12 cellular contexts compared by ENCODE assay signal in genomic region chr1:160209041-160209655, GRCh38. TPM values are rescaled to one million over a fixed set of nuclear protein-coding genes. Genes with fewer than 3 reads are reported as not detected.
DNase-seq lines count a peak whose midpoint lies in the region; ATAC-seq, FAIRE-seq and TF ChIP-seq lines count a peak whose summit lies in the region.
"Had no signal": no experiment of that assay in that cellular context is flagged by ENCODE, and none has a peak within 500 bp of the region (broad histone marks: within the 10 kb centered on the region; RNA-seq: fewer than 3 reads in every experiment).

No MANE protein-coding gene starts in this region.

- H3K9ac ChIP-seq in endothelial cell of umbilical vein (replicated peaks; ENCODE audit: extremely low read depth, insufficient read depth, low read length) = no peak overlapping the region

- no peak for DNase-seq in CD4-positive, alpha-beta memory T cell
- DNase-seq in T-helper 17 cell = no peak
- DNase-seq in endothelial cell of umbilical vein (ENCODE audit: low read depth, low spot score) = no peak
- DNase-seq in retina = peak; percentile 91
- DNase-seq in NCI-H524 treated with DMSO at 0.1 percent for 48 hours (lab: John Stamatoyannopoulos, UW) = no peak
- no peak for DNase-seq in NCI-H1092 (lab: John Stamatoyannopoulos, UW)
- no peak for DNase-seq in SHP77 treated with DMSO at 0.1 percent for 48 hours (lab: John Stamatoyannopoulos, UW)
- DNase-seq in stimulated activated CD4-positive, alpha-beta T cell treated with anti-CD3 and anti-CD28 coated beads, Interleukin-1b, Interleukin-23, amount 100 ng/mL, for 48 hours = no peak
- DNase-seq: stimulated activated CD4-positive, alpha-beta T cell treated with anti-CD3 and anti-CD28 coated beads, Interleukin-4, amount 100 ng/mL, for 24 hours had no signal

- H3K4me3 Mint-ChIP-seq in CD4-positive, alpha-beta memory T cell = peak overlapping the region in 1 of 8 donors; percentile 53
- no peak overlapping the region for H3K4me3 Mint-ChIP-seq in T-helper 17 cell

- H3K4me3 ChIP-seq in CD4-positive, alpha-beta memory T cell (ENCODE audit: low read length in 2 of 2) = no peak overlapping the region
- no peak overlapping the region for H3K4me3 ChIP-seq in endothelial cell of umbilical vein (replicated peaks in 1 of 3; ENCODE audit: insufficient read depth in 1 of 3, low read depth in 1 of 3, low read length in 3 of 3)

- dilution Hi-C loops in endothelial cell of umbilical vein (cut with MboI; ENCODE audit: extremely low pct_ligation_motif_present, low sequenced_read_pairs) = no loop called here

- H3K9me3 ChIP-seq in CD4-positive, alpha-beta memory T cell (ENCODE audit: control insufficient read depth in 1 of 2, low read length in 2 of 2) = no peaks in the 10 kb centered on the region
- H3K9me3 ChIP-seq in T-helper 17 cell (ENCODE audit: control insufficient read depth, low read length, poor library complexity, severe bottlenecking) (no peaks in the 10 kb centered on the region), endothelial cell of umbilical vein (replicated peaks; ENCODE audit: control insufficient read depth, insufficient read depth, low read length) (no peaks in the 10 kb centered on the region)

- no peaks in the 10 kb centered on the region for H3K27me3 ChIP-seq in CD4-positive, alpha-beta memory T cell (ENCODE audit: insufficient read depth, low read length)
- no peaks in the 10 kb centered on the region for H3K27me3 ChIP-seq in endothelial cell of umbilical vein (ENCODE audit: control insufficient read depth in 2 of 2, insufficient read depth in 2 of 2, low read length in 2 of 2)

- H3K27me3 Mint-ChIP-seq in CD4-positive, alpha-beta memory T cell = no peaks in the 10 kb centered on the region
- no peaks in the 10 kb centered on the region for H3K27me3 Mint-ChIP-seq in T-helper 17 cell

- peaks cover 27 to 47% (median 38%) of the 10 kb centered on the region in 4 donors for H3K4me1 Mint-ChIP-seq in CD4-positive, alpha-beta memory T cell
- peaks cover 55% of the 10 kb centered on the region for H3K4me1 Mint-ChIP-seq in T-helper 17 cell

- H3K36me3 Mint-ChIP-seq in CD4-positive, alpha-beta memory T cell = peaks cover 9 to 46% of the 10 kb centered on the region in 2 donors
- peaks cover 12% of the 10 kb centered on the region for H3K36me3 Mint-ChIP-seq in T-helper 17 cell (ENCODE audit: low read depth)

- H3K9me3 Mint-ChIP-seq in CD4-positive, alpha-beta memory T cell = no peaks in the 10 kb centered on the region

- no peak overlapping the region for H2AFZ ChIP-seq in endothelial cell of umbilical vein (ENCODE audit: low read depth, low read length)

- peak overlapping the region; percentile 43 for H3K4me2 ChIP-seq in endothelial cell of umbilical vein (ENCODE audit: insufficient read depth, low read length)

- no peak for TF ChIP-seq CTCF in endothelial cell of umbilical vein (IDR thresholded peaks at IDR 0.05; ENCODE audit: extremely low read depth in 1 of 2, insufficient read depth in 1 of 2, low read depth in 1 of 2, low read length in 2 of 2)

- TF ChIP-seq POLR2A in endothelial cell of umbilical vein (IDR thresholded peaks at IDR 0.05; ENCODE audit: low read depth, low read length) = no peak

- H3K9me1 ChIP-seq in endothelial cell of umbilical vein (replicated peaks; ENCODE audit: control insufficient read depth, extremely low read depth, insufficient read depth, low read length) = no peaks in the 10 kb centered on the region

- no peak for FAIRE-seq in endothelial cell of umbilical vein (lab: Jason Lieb, UNC)
- FAIRE-seq: G401.6 had no signal

- peaks cover 23% of the 10 kb centered on the region for H3K36me3 ChIP-seq in CD4-positive, alpha-beta memory T cell (ENCODE audit: insufficient read depth, low read length)
- H3K36me3 ChIP-seq in endothelial cell of umbilical vein (ENCODE audit: control insufficient read depth in 2 of 2, extremely low read depth in 1 of 2, insufficient read depth in 2 of 2, low read length in 2 of 2) = peaks cover 27 to 33% of the 10 kb centered on the region in 2 experiments

- intact Hi-C loops in CD4-positive, alpha-beta memory T cell (cut with micrococcal nuclease) = loop anchor here (5.0 kb wide), 1 partner anchor 78 kb away; the partner anchor contains the start of gene PEX19
- intact Hi-C loops in endothelial cell of umbilical vein (cut with micrococcal nuclease) = loop anchor here (5.0 kb wide), 1 partner anchor 133 kb away; the partner anchor contains the start of genes COPA and NCSTN

- CTCF ChIA-PET in CD4-positive, alpha-beta memory T cell (lab: Charles Lee; ENCODE audit: partially characterized antibody) = interaction anchor here (0.9 kb wide), 1 partner anchor 16 kb away, joined by 3 read pairs; no protein-coding TSS in a partner anchor
- CTCF ChIA-PET in endothelial cell of umbilical vein (lab: Charles Lee) = interaction anchor here (1.0 to 13.4 kb wide), 6 partner anchors 10 to 133 kb away, joined by 3 to 183 read pairs (median 8); partner anchors contain the start of gene CASQ1

- peak overlapping the region; percentile 45 to 91 (median 83) for H3K27ac Mint-ChIP-seq in CD4-positive, alpha-beta memory T cell
- peak overlapping the region; percentile 94 for H3K27ac Mint-ChIP-seq in T-helper 17 cell

- ATAC-seq in T-helper 17 cell = no peak
- ATAC-seq: esophagus mucosa had no signal

- peaks cover 29% of the 10 kb centered on the region for H3K4me1 ChIP-seq in CD4-positive, alpha-beta memory T cell (ENCODE audit: insufficient read depth, low read length)
- H3K4me1 ChIP-seq in endothelial cell of umbilical vein (ENCODE audit: control insufficient read depth, extremely low read depth, insufficient read depth, low read length) = peaks cover 46% of the 10 kb centered on the region

- H4K20me1 ChIP-seq in endothelial cell of umbilical vein (replicated peaks; ENCODE audit: control insufficient read depth, extremely low read depth, insufficient read depth, low read length) = no peaks in the 10 kb centered on the region

- H3K79me2 ChIP-seq in endothelial cell of umbilical vein (ENCODE audit: control insufficient read depth, insufficient read depth, low read length) = peaks cover 65% of the 10 kb centered on the region

- POLR2A ChIA-PET in CD4-positive, alpha-beta memory T cell (lab: Charles Lee; ENCODE audit: partially characterized antibody) = interaction anchor here (0.9 to 2.8 kb wide), 2 partner anchors 11 to 30 kb away, joined by 4 to 10 read pairs; no protein-coding TSS in a partner anchor
- POLR2A ChIA-PET in endothelial cell of umbilical vein (lab: Charles Lee) = interaction anchor here (1.6 kb wide), 1 partner anchor 11 kb away, joined by 4 read pairs; no protein-coding TSS in a partner anchor

- no peak overlapping the region for H3K27ac ChIP-seq in CD4-positive, alpha-beta memory T cell (ENCODE audit: low read depth, low read length)
- peak overlapping the region; percentile 18 for H3K27ac ChIP-seq in endothelial cell of umbilical vein (ENCODE audit: insufficient read depth, low read depth, low read length)

- BruUV-seq in endothelial cell of umbilical vein (replicated peaks; lab: Mats Ljungman, UMichigan) = no TSS peak

RNA-seq across cellular contexts. Expression of gene PEA15, which starts 4.0 kb away (rescaled TPM):
- total RNA-seq in CD4-positive, alpha-beta memory T cell = 10 to 100 TPM; 23.1 to 25.1 TPM
- 10 to 100 TPM in 1 of 2 donors, 1 to 10 TPM in 1; 7.6 to 10.0 TPM for polyA plus RNA-seq in CD4-positive, alpha-beta memory T cell
- total RNA-seq in T-helper 17 cell = 10 to 100 TPM; 19.6 to 21.6 TPM
- total RNA-seq in endothelial cell of umbilical vein = 250 and 270 TPM in 2 replicates
- 304 and 336 TPM in 2 replicates for polyA plus RNA-seq in endothelial cell of umbilical vein
- 558 and 641 TPM in 2 replicates for polyA plus RNA-seq in endothelial cell of umbilical vein (2011; cell fraction: cytosol; rRNA removed)
- polyA plus RNA-seq in endothelial cell of umbilical vein (2011; cell fraction: nucleus; rRNA removed) = 219 and 231 TPM in 2 replicates
- 244 and 310 TPM in 2 replicates for polyA plus RNA-seq in endothelial cell of umbilical vein (2012)
- polyA minus RNA-seq in endothelial cell of umbilical vein = 252 and 361 TPM in 2 replicates
- 30.9 TPM for polyA minus RNA-seq in endothelial cell of umbilical vein (2011; cell fraction: cytosol; rRNA and poly(A)+ RNA removed)
- 35.7 and 58.7 TPM in 2 replicates for polyA minus RNA-seq in endothelial cell of umbilical vein (2011; cell fraction: nucleus; rRNA and poly(A)+ RNA removed)

RNA-seq across cellular contexts. Expression of gene CASQ1, which starts 18.8 kb away (rescaled TPM):
- not detected for total RNA-seq in CD4-positive, alpha-beta memory T cell
- not detected for polyA plus RNA-seq in CD4-positive, alpha-beta memory T cell
- total RNA-seq in T-helper 17 cell (not detected), endothelial cell of umbilical vein (not detected in 2 replicates)
- polyA plus RNA-seq in endothelial cell of umbilical vein = not detected in 2 replicates
- not detected in 2 replicates for polyA plus RNA-seq in endothelial cell of umbilical vein (2011; cell fraction: cytosol; rRNA removed)
- polyA plus RNA-seq in endothelial cell of umbilical vein (2011; cell fraction: nucleus; rRNA removed) = not detected in 2 replicates
- polyA plus RNA-seq in endothelial cell of umbilical vein (2012) = not detected in 2 replicates
- not detected in 2 replicates for polyA minus RNA-seq in endothelial cell of umbilical vein
- polyA minus RNA-seq in endothelial cell of umbilical vein (2011; cell fraction: cytosol; rRNA and poly(A)+ RNA removed) = not detected
- polyA minus RNA-seq in endothelial cell of umbilical vein (2011; cell fraction: nucleus; rRNA and poly(A)+ RNA removed) = not detected in 2 replicates
- total RNA-seq: NCI-H460 had no signal

RNA-seq across cellular contexts. Expression of gene DCAF8, which starts 53.2 kb away (rescaled TPM):
- total RNA-seq in CD4-positive, alpha-beta memory T cell = 100 to 1,000 TPM; 211 to 223 TPM
- 10 to 100 TPM; 57.5 to 67.8 TPM for polyA plus RNA-seq in CD4-positive, alpha-beta memory T cell
- total RNA-seq in T-helper 17 cell (100 to 1,000 TPM; 167 to 178 TPM), endothelial cell of umbilical vein (99.9 and 106 TPM in 2 replicates)
- 85.5 and 87.9 TPM in 2 replicates for polyA plus RNA-seq in endothelial cell of umbilical vein
- 45.8 and 60.2 TPM in 2 replicates for polyA plus RNA-seq in endothelial cell of umbilical vein (2011; cell fraction: cytosol; rRNA removed)
- 605 and 638 TPM in 2 replicates for polyA plus RNA-seq in endothelial cell of umbilical vein (2011; cell fraction: nucleus; rRNA removed)
- 69.0 and 79.4 TPM in 2 replicates for polyA plus RNA-seq in endothelial cell of umbilical vein (2012)
- polyA minus RNA-seq in endothelial cell of umbilical vein = 148 TPM in 2 replicates
- polyA minus RNA-seq in endothelial cell of umbilical vein (2011; cell fraction: cytosol; rRNA and poly(A)+ RNA removed) = 31.6 TPM
- 153 and 193 TPM in 2 replicates for polyA minus RNA-seq in endothelial cell of umbilical vein (2011; cell fraction: nucleus; rRNA and poly(A)+ RNA removed)

RNA-seq across cellular contexts. Expression of gene ATP1A4, which starts 57.7 kb away (rescaled TPM):
- total RNA-seq in CD4-positive, alpha-beta memory T cell = not detected
- not detected for polyA plus RNA-seq in CD4-positive, alpha-beta memory T cell
- total RNA-seq in T-helper 17 cell = under 1 TPM in 1 of 2 donors, not detected in 1; 0.27 TPM
- total RNA-seq in endothelial cell of umbilical vein = not detected in 2 replicates
- not detected in 2 replicates for polyA plus RNA-seq in endothelial cell of umbilical vein
- not detected in 2 replicates for polyA plus RNA-seq in endothelial cell of umbilical vein (2011; cell fraction: cytosol; rRNA removed)
- not detected in 2 replicates for polyA plus RNA-seq in endothelial cell of umbilical vein (2011; cell fraction: nucleus; rRNA removed)
- polyA plus RNA-seq in endothelial cell of umbilical vein (2012) = not detected in 2 replicates
- not detected in 2 replicates for polyA minus RNA-seq in endothelial cell of umbilical vein
- polyA minus RNA-seq in endothelial cell of umbilical vein (2011; cell fraction: cytosol; rRNA and poly(A)+ RNA removed) = not detected
- not detected in 2 replicates for polyA minus RNA-seq in endothelial cell of umbilical vein (2011; cell fraction: nucleus; rRNA and poly(A)+ RNA removed)
- total RNA-seq: esophagus mucosa, NCI-H460 had no signal
